ENCODE assay signal across 19 cellular contexts in genomic region chr14:97710726-97711125, GRCh38.
"Had no signal": no experiment of that assay in that cellular context is flagged by ENCODE, and none has a peak within 500 bp of the region (broad histone marks: within the 10 kb centered on the region; RNA-seq: fewer than 3 reads in every experiment).

No MANE protein-coding gene starts in this region.

- H3K9me3 ChIP-seq: left lung, spleen, upper lobe of right lung had no signal

- H3K4me3 ChIP-seq: cardiac muscle cell, left lung, spleen, upper lobe of right lung had no signal

- H3K36me3 Mint-ChIP-seq: mesothelial cell of epicardium, WTC11 had no signal

- H3K27me3 ChIP-seq: cardiac muscle cell, left lung, spleen, upper lobe of right lung had no signal

- H3K9me3 Mint-ChIP-seq: activated naive CD4-positive, alpha-beta T cell treated with anti-CD3 and anti-CD28 coated beads for 36 hours; activated T-cell treated with anti-CD3 and anti-CD28 coated beads, Interleukin-2, amount 50 U/mL, for 4 hours; mesothelial cell of epicardium; neural crest cell had no signal

- H3K4me1 Mint-ChIP-seq: mesothelial cell of epicardium, neural crest cell had no signal

- H3K4me3 Mint-ChIP-seq: activated CD8-positive, alpha-beta T cell treated with anti-CD3 and anti-CD28 coated beads, Interleukin-2, amount 10 ng/mL, durations not matched to agents 7 days and 5 days; activated naive CD4-positive, alpha-beta T cell treated with anti-CD3 and anti-CD28 coated beads for 36 hours; activated T-cell treated with anti-CD3 and anti-CD28 coated beads, Interleukin-2, amount 50 U/mL, for 4 hours; mesothelial cell of epicardium; neural crest cell; WTC11 had no signal

- H3K36me3 ChIP-seq: cardiac muscle cell, left lung, spleen, upper lobe of right lung had no signal

- ATAC-seq: activated CD8-positive, alpha-beta T cell treated with anti-CD3 and anti-CD28 coated beads, Interleukin-2, amount 10 ng/mL, durations not matched to agents 7 days and 5 days; activated T-cell treated with anti-CD3 and anti-CD28 coated beads, Interleukin-2, amount 50 U/mL, for 4 hours; left lung; upper lobe of right lung; WTC11 had no signal

- DNase-seq: activated CD4-positive, alpha-beta T cell treated with anti-CD3 and anti-CD28 coated beads for 48 hours; activated CD8-positive, alpha-beta memory T cell treated with anti-CD3 and anti-CD28 coated beads, Interleukin-2, amount 50 U/mL, for 4 hours; activated CD8-positive, alpha-beta T cell treated with anti-CD3 and anti-CD28 coated beads, Interleukin-2, amount 10 ng/mL, durations not matched to agents 7 days and 5 days; activated naive CD4-positive, alpha-beta T cell treated with anti-CD3 and anti-CD28 coated beads for 36 hours; activated T-cell treated with anti-CD3 and anti-CD28 coated beads, Interleukin-2, amount 50 U/mL, for 4 hours; amygdala; foreskin fibroblast; glutamatergic neuron; left lung; retina; spleen; stimulated activated CD4-positive, alpha-beta T cell treated with anti-CD3 and anti-CD28 coated beads, Interleukin-1b, Interleukin-23, amount 100 ng/mL, for 48 hours; stimulated activated CD8-positive, alpha-beta memory T cell treated with anti-CD3 and anti-CD28 coated beads, Interleukin-4, amount 100 ng/mL, for 48 hours; stimulated activated naive CD4-positive, alpha-beta T cell; upper lobe of right lung had no signal

- H3K27ac Mint-ChIP-seq: activated CD8-positive, alpha-beta T cell treated with anti-CD3 and anti-CD28 coated beads, Interleukin-2, amount 10 ng/mL, durations not matched to agents 7 days and 5 days; activated naive CD4-positive, alpha-beta T cell treated with anti-CD3 and anti-CD28 coated beads for 36 hours; mesothelial cell of epicardium; WTC11 had no signal

- H3K27ac ChIP-seq: cardiac muscle cell, left lung, upper lobe of right lung had no signal

- H3K4me1 ChIP-seq: upper lobe of right lung had no signal
